26 cellular contexts compared by ENCODE assay signal in the genomic region with DNA sequence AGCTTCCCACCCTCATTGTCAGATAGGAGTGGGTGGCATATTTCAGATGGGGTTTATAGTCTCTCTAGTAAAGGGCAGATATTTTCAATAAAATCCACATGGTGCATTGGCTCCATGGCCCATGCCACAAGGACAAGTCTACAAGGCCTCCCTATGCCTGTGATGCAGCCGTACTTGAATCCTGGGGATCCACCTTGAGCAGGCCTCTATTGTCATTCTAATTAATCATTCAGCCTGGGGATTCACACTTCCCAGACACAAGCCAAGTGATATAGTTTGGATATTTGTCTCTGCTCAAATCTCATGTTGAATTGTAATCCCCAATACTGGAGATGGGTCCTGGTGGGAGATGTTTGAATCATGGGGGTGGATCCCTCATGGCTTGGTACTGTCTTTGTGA.
"Had no signal": no experiment of that assay in that cellular context is flagged by ENCODE, and none has a peak within 500 bp of the region (broad histone marks: within the 10 kb centered on the region; RNA-seq: fewer than 3 reads in every experiment).

No MANE protein-coding gene starts in this region.

- H3K4me1 Mint-ChIP-seq: mesothelial cell of epicardium, nephron progenitor cell had no signal

- H3K27me3 ChIP-seq: neural progenitor cell, ovary, right atrium auricular region, right lobe of liver, stomach, tibial artery, vagina had no signal

- H3K27me3 Mint-ChIP-seq: naive B cell; progenitor cell of endocrine pancreas; stimulated activated memory B cell treated with anti-CD40 and anti-IgM and Interleukin-4, amounts not matched to agents 10 μg/mL and 1 μg/mL and 100 μg/mL, for 72 hours had no signal

- ATAC-seq: natural killer cell; stimulated activated memory B cell treated with anti-CD40 and anti-IgM and Interleukin-4, amounts not matched to agents 10 μg/mL and 1 μg/mL and 100 μg/mL, for 72 hours; stimulated activated naive CD8-positive, alpha-beta T cell treated with anti-CD3 and anti-CD28 coated beads, Interleukin-15, Interleukin-2, amounts not matched to agents 100 U/mL and 50 U/mL, for 24 hours had no signal

- H3K36me3 Mint-ChIP-seq: mesothelial cell of epicardium; naive B cell; natural killer cell; neural progenitor cell; stimulated activated memory B cell treated with anti-CD40 and anti-IgM and Interleukin-4, amounts not matched to agents 10 μg/mL and 1 μg/mL and 100 μg/mL, for 72 hours; type B pancreatic cell had no signal

- H3K36me3 ChIP-seq: left ventricle myocardium inferior, neural progenitor cell, ovary, right atrium auricular region, right lobe of liver, stomach, thoracic aorta, tibial artery, vagina had no signal

- H3K4me1 ChIP-seq: left ventricle myocardium inferior, right atrium auricular region, stomach had no signal

- H3K27ac Mint-ChIP-seq: mesothelial cell of epicardium; natural killer cell; nephron progenitor cell; progenitor cell of endocrine pancreas; stimulated activated memory B cell treated with anti-CD40 and anti-IgM and Interleukin-4, amounts not matched to agents 10 μg/mL and 1 μg/mL and 100 μg/mL, for 72 hours; type B pancreatic cell had no signal

- DNase-seq: hypothalamus; islet precursor cell; left ventricle myocardium inferior; mesendoderm; naive B cell; natural killer cell; nephron progenitor cell; ovary; right lobe of liver; stimulated activated CD4-positive, alpha-beta T cell treated with anti-CD3 and anti-CD28 coated beads, Interleukin-1b, Interleukin-23, amount 100 ng/mL, for 48 hours; stimulated activated CD4-positive, alpha-beta T cell treated with anti-CD3 and anti-CD28 coated beads, Interleukin-2, amount 100 ng/mL, for 48 hours; stimulated activated CD4-positive, alpha-beta T cell treated with anti-CD3 and anti-CD28 coated beads, Interleukin-4, amount 100 ng/mL, for 4 hours; stimulated activated CD8-positive, alpha-beta memory T cell treated with anti-CD3 and anti-CD28 coated beads, Interleukin-4, amount 100 ng/mL, for 48 hours; stimulated activated naive CD8-positive, alpha-beta T cell treated with anti-CD3 and anti-CD28 coated beads, Interleukin-15, Interleukin-2, amounts not matched to agents 100 U/mL and 50 U/mL, for 24 hours; stomach; tibial artery had no signal

- H3K9me3 Mint-ChIP-seq: natural killer cell had no signal

- H3K4me2 ChIP-seq: neural progenitor cell, smooth muscle cell had no signal

- H2AFZ ChIP-seq: neural progenitor cell had no signal

- H3K4me3 ChIP-seq: left ventricle myocardium inferior, lung, neural progenitor cell, ovary, right atrium auricular region, right lobe of liver, smooth muscle cell, stomach, thoracic aorta, tibial artery, vagina had no signal

- H3K4me3 Mint-ChIP-seq: mesothelial cell of epicardium; naive B cell; natural killer cell; nephron progenitor cell; neural progenitor cell; stimulated activated memory B cell treated with anti-CD40 and anti-IgM and Interleukin-4, amounts not matched to agents 10 μg/mL and 1 μg/mL and 100 μg/mL, for 72 hours; type B pancreatic cell had no signal

- H3K9me3 ChIP-seq: left ventricle myocardium inferior, ovary, right atrium auricular region, right lobe of liver, stomach, thoracic aorta, tibial artery, vagina had no signal

- H3K27ac ChIP-seq: neural progenitor cell, ovary, right atrium auricular region, right lobe of liver, stomach, thoracic aorta, vagina had no signal
